Comparison of ENCODE assay signal across 22 cellular contexts in the genomic region with DNA sequence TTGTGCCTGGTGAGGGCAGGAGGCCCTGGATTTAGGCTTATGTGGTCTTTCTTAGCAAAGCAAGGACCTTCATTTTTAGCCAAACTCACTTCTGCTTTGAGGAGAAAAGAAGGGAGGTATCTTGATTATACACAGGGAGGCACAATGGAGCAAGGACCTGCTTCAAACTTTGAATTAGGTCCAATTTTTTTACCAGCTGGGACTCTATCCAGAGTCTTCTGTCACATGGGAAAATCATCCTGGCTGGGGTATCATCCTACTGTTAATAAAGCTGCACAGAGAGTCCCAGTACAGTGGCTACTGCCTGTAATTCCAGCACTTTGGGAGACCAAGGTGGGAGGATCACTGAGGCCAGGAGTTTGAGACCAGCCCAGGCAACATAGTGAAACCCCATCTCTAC.
DNase-seq lines count a peak whose midpoint lies in the region; ATAC-seq and TF ChIP-seq lines count a peak whose summit lies in the region.
"Had no signal": no experiment of that assay in that cellular context is flagged by ENCODE, and none has a peak within 500 bp of the region (broad histone marks: within the 10 kb centered on the region; RNA-seq: fewer than 3 reads in every experiment).

No MANE protein-coding gene starts in this region.

- peak; percentile 15 for DNase-seq in AG10803 (ENCODE audit: low read depth)
- no peak for DNase-seq in Panc1 (ENCODE audit: low read depth, low spot score)
- DNase-seq in epithelial cell of proximal tubule (ENCODE audit: low read depth) = no peak
- DNase-seq in WTC11 (ENCODE audit: low spot score) = no peak
- DNase-seq in activated T-helper 2 cell treated with anti-CD3 and anti-CD28 coated beads, Interferon-gamma antibody, Interleukin-2, Interleukin-4, amounts not matched to agents 10 μg/mL and 5 μg/mL and 100 μg/mL, durations not matched to agents 14 hours and 24 hours and 36 hours (ENCODE audit: low spot score) = no peak
- no peak for DNase-seq in NCI-H526 (lab: John Stamatoyannopoulos, UW)
- no peak for DNase-seq in BE2C
- DNase-seq: activated CD4-positive, alpha-beta T cell treated with anti-CD3 and anti-CD28 coated beads for 48 hours; activated naive CD4-positive, alpha-beta T cell treated with Interleukin-2 at 50 U/mL for 16 hours; activated T-cell treated with anti-CD3 and anti-CD28 coated beads, Interleukin-2, amount 50 U/mL, for 24 hours; CD4-positive, alpha-beta T cell; GDM1; glutamatergic neuron; GOT3; NCI-H1930; NCI-H345; nucleus accumbens; transverse colon had no signal

- no peaks in the 10 kb centered on the region; the same call in 1 of the 2 replicates for H3K27me3 Mint-ChIP-seq in WTC11 (ENCODE audit: low read depth)
- peaks cover 2% of the 10 kb centered on the region for H3K27me3 Mint-ChIP-seq in activated T-helper 2 cell treated with anti-CD3 and anti-CD28 coated beads, Interferon-gamma antibody, Interleukin-2, Interleukin-4, amounts not matched to agents 10 μg/mL and 5 μg/mL and 100 μg/mL, durations not matched to agents 14 hours and 24 hours and 36 hours (ENCODE audit: low read depth)
- H3K27me3 Mint-ChIP-seq: activated T-cell treated with anti-CD3 and anti-CD28 coated beads, Interleukin-2, amount 50 U/mL, for 24 hours; CD4-positive, alpha-beta T cell; dendritic cell treated with granulocyte-macrophage colony-stimulating factor and Interleukin-4, amounts not matched to agents 40 ng/mL and 50 ng/mL, for 4 days had no signal

- peaks cover 34% of the 10 kb centered on the region for H3K9me3 Mint-ChIP-seq in WTC11
- peaks cover 7% of the 10 kb centered on the region for H3K9me3 Mint-ChIP-seq in activated T-helper 2 cell treated with anti-CD3 and anti-CD28 coated beads, Interferon-gamma antibody, Interleukin-2, Interleukin-4, amounts not matched to agents 10 μg/mL and 5 μg/mL and 100 μg/mL, durations not matched to agents 14 hours and 24 hours and 36 hours
- H3K9me3 Mint-ChIP-seq: dendritic cell treated with granulocyte-macrophage colony-stimulating factor and Interleukin-4, amounts not matched to agents 40 ng/mL and 50 ng/mL, for 4 days had no signal

- POLR2A ChIA-PET in Panc1 (lab: Charles Lee) = no interaction called here
- POLR2A ChIA-PET in WTC11 (lab: Charles Lee) = no interaction called here

- H3K36me3 Mint-ChIP-seq in WTC11 = peaks cover 16% of the 10 kb centered on the region
- no peaks in the 10 kb centered on the region for H3K36me3 Mint-ChIP-seq in activated T-helper 2 cell treated with anti-CD3 and anti-CD28 coated beads, Interferon-gamma antibody, Interleukin-2, Interleukin-4, amounts not matched to agents 10 μg/mL and 5 μg/mL and 100 μg/mL, durations not matched to agents 14 hours and 24 hours and 36 hours (ENCODE audit: low read depth)

- no peak overlapping the region for H3K4me3 Mint-ChIP-seq in WTC11
- H3K4me3 Mint-ChIP-seq in activated T-helper 2 cell treated with anti-CD3 and anti-CD28 coated beads, Interferon-gamma antibody, Interleukin-2, Interleukin-4, amounts not matched to agents 10 μg/mL and 5 μg/mL and 100 μg/mL, durations not matched to agents 14 hours and 24 hours and 36 hours (ENCODE audit: low read depth) = no peak overlapping the region
- H3K4me3 Mint-ChIP-seq: activated T-cell treated with anti-CD3 and anti-CD28 coated beads, Interleukin-2, amount 50 U/mL, for 24 hours; CD4-positive, alpha-beta T cell; dendritic cell treated with granulocyte-macrophage colony-stimulating factor and Interleukin-4, amounts not matched to agents 40 ng/mL and 50 ng/mL, for 4 days had no signal

- CTCF ChIA-PET in Panc1 (lab: Charles Lee) (interaction anchor here (1.3 kb wide), 1 partner anchor 12 kb away, joined by 3 read pairs; no protein-coding TSS in a partner anchor), WTC11 (lab: Charles Lee) (interaction anchor here (1.1 kb wide), 1 partner anchor 12 kb away, joined by 5 read pairs; no protein-coding TSS in a partner anchor)

- intact Hi-C loops in Panc1 (cut with micrococcal nuclease; ENCODE audit: unreplicated experiment) = no loop called here
- intact Hi-C loops in activated T-helper 2 cell treated with anti-CD3 and anti-CD28 coated beads, Interferon-gamma antibody, Interleukin-2, Interleukin-4, amounts not matched to agents 10 μg/mL and 5 μg/mL and 100 μg/mL, durations not matched to agents 14 hours and 24 hours and 36 hours (cut with micrococcal nuclease) = no loop called here

- peaks cover 13% of the 10 kb centered on the region; the same call in 1 of the 2 replicates for H3K4me1 ChIP-seq in Panc1 (ENCODE audit: control insufficient read depth, insufficient read depth, low read length)
- H3K4me1 ChIP-seq in BE2C = no peaks in the 10 kb centered on the region; the same call in 1 of the 2 replicates
- H3K4me1 ChIP-seq: transverse colon had no signal

- peaks cover 6% of the 10 kb centered on the region; the same call in 1 of the 2 replicates for H3K4me1 Mint-ChIP-seq in WTC11
- peaks cover 2% of the 10 kb centered on the region for H3K4me1 Mint-ChIP-seq in activated T-helper 2 cell treated with anti-CD3 and anti-CD28 coated beads, Interferon-gamma antibody, Interleukin-2, Interleukin-4, amounts not matched to agents 10 μg/mL and 5 μg/mL and 100 μg/mL, durations not matched to agents 14 hours and 24 hours and 36 hours (ENCODE audit: low read depth)

- 0 out of 2 replicates have a peak, but pooled peaks have one; percentile 6 for TF ChIP-seq CTCF in AG10803 (conservative IDR thresholded peaks at IDR 0.05; ENCODE audit: low read length)
- TF ChIP-seq CTCF in Panc1 (IDR thresholded peaks at IDR 0.05) = no peak
- peak; percentile 2 for TF ChIP-seq CTCF in epithelial cell of proximal tubule (conservative IDR thresholded peaks at IDR 0.05; ENCODE audit: low read depth, low read length)
- no peak for TF ChIP-seq CTCF in WTC11 (IDR thresholded peaks at IDR 0.05)
- no peak for TF ChIP-seq CTCF in BE2C (IDR thresholded peaks at IDR 0.05; ENCODE audit: low read depth, low read length)

- H3K27ac ChIP-seq in Panc1 (ENCODE audit: low read length) = no peak overlapping the region
- H3K27ac ChIP-seq: KMS-11, transverse colon had no signal

- peak; percentile 9 for ATAC-seq in HG02588 (IDR thresholded peaks at IDR 0.05; ENCODE audit: unreplicated experiment)
- 0 out of 2 replicates have a peak, but pooled peaks have one; percentile 16 for ATAC-seq in Panc1
- no peak for ATAC-seq in WTC11

- H3K9me3 ChIP-seq in Panc1 (ENCODE audit: control insufficient read depth, insufficient read depth, low read depth, low read length) (no peaks in the 10 kb centered on the region), BE2C (no peaks in the 10 kb centered on the region)
- H3K9me3 ChIP-seq: transverse colon had no signal

- H3K27me3 ChIP-seq in Panc1 (ENCODE audit: control insufficient read depth, insufficient read depth, low read length) (no peaks in the 10 kb centered on the region), BE2C (no peaks in the 10 kb centered on the region)
- H3K27me3 ChIP-seq: transverse colon had no signal

- no TSS peak for BruUV-seq in Panc1 (replicated peaks; lab: Mats Ljungman, UMichigan)

- H3K36me3 ChIP-seq in Panc1 (ENCODE audit: control insufficient read depth, insufficient read depth, low read length) (no peaks in the 10 kb centered on the region), BE2C (peaks cover 18% of the 10 kb centered on the region)
- H3K36me3 ChIP-seq: transverse colon had no signal

- H3K27ac Mint-ChIP-seq in WTC11 = no peak overlapping the region
- H3K27ac Mint-ChIP-seq in activated T-helper 2 cell treated with anti-CD3 and anti-CD28 coated beads, Interferon-gamma antibody, Interleukin-2, Interleukin-4, amounts not matched to agents 10 μg/mL and 5 μg/mL and 100 μg/mL, durations not matched to agents 14 hours and 24 hours and 36 hours = no peak overlapping the region
- H3K27ac Mint-ChIP-seq: activated T-cell treated with anti-CD3 and anti-CD28 coated beads, Interleukin-2, amount 50 U/mL, for 24 hours; CD4-positive, alpha-beta T cell; dendritic cell treated with granulocyte-macrophage colony-stimulating factor and Interleukin-4, amounts not matched to agents 40 ng/mL and 50 ng/mL, for 4 days had no signal

- no peak overlapping the region for H3K4me3 ChIP-seq in AG10803 (ENCODE audit: low read length)
- H3K4me3 ChIP-seq in Panc1 (ENCODE audit: low read depth in 2 of 2, low read length in 2 of 2) = no peak overlapping the region
- no peak overlapping the region for H3K4me3 ChIP-seq in epithelial cell of proximal tubule (ENCODE audit: low read depth, low read length)
- no peak overlapping the region for H3K4me3 ChIP-seq in BE2C (ENCODE audit: low read depth, low read length)
- H3K4me3 ChIP-seq: skin epidermis, transverse colon had no signal

- in situ Hi-C loops in Panc1 (cut with HindIII; ENCODE audit: low pct_unique_long_range_greater_than_20kb, low sequenced_read_pairs) = no loop called here

TF ChIP-seq in WTC11, 78 proteins besides CTCF, POLR2A, EP300 and RAD21:
- TF ChIP-seq TCF7 (CRISPR knock-in tag; IDR thresholded peaks at IDR 0.05; ENCODE audit: low read depth) = no peak
- TF ChIP-seq JAZF1 (CRISPR knock-in tag; IDR thresholded peaks at IDR 0.05) = no peak
- TF ChIP-seq NR1H2 (CRISPR knock-in tag; IDR thresholded peaks at IDR 0.05) = no peak
- no peak for TF ChIP-seq TEAD1 (CRISPR knock-in tag; IDR thresholded peaks at IDR 0.05)
- no peak for TF ChIP-seq ZNF121 (CRISPR knock-in tag; IDR thresholded peaks at IDR 0.05)
- no peak for TF ChIP-seq GTF2I (CRISPR knock-in tag; conservative IDR thresholded peaks at IDR 0.05)
- no peak for TF ChIP-seq CBFB (CRISPR knock-in tag; IDR thresholded peaks at IDR 0.05; ENCODE audit: low read depth)

Comparison
In these comparisons a context has a peak if more than half of its experiments do, and no peak if none do; other contexts are left out.
1. CTCF ChIP-seq: peak in AG10803 (single experiment) and epithelial cell of proximal tubule (single experiment); none in Panc1 (single experiment), WTC11 (single experiment) and BE2C (single experiment).